ENCODE assay signal across 13 cellular contexts in genomic region chr20:50274570-50275430, GRCh38.
A peak's percentile ranks its signal among the peaks of the same experiment; 100 is the strongest.
DNase-seq lines count a peak whose midpoint lies in the region; ATAC-seq and TF ChIP-seq lines count a peak whose summit lies in the region.
"Had no signal": no experiment of that assay in that cellular context is flagged by ENCODE, and none has a peak within 500 bp of the region (broad histone marks: within the 10 kb centered on the region; RNA-seq: fewer than 3 reads in every experiment).

No MANE protein-coding gene starts in this region.

- H3K27me3 ChIP-seq in CD8-positive, alpha-beta T cell (ENCODE audit: insufficient read depth, low read length), result no peaks in the 10 kb centered on the region
- H3K27me3 ChIP-seq in H7 (ENCODE audit: control insufficient read depth, insufficient read depth, low read length), result no peaks in the 10 kb centered on the region

- H3K27me3 Mint-ChIP-seq in CD8-positive, alpha-beta T cell (ENCODE audit: low read depth), result peaks cover 16% of the 10 kb centered on the region

- intact Hi-C loops in left ventricle myocardium superior (cut with micrococcal nuclease), result no loop called here
- intact Hi-C loops in CD8-positive, alpha-beta T cell (cut with DNase I, micrococcal nuclease), result no loop called here

- H3K4me1 Mint-ChIP-seq in CD8-positive, alpha-beta T cell (ENCODE audit: low read depth), result no peaks in the 10 kb centered on the region

- TF ChIP-seq CTCF in CD8-positive, alpha-beta T cell (IDR thresholded peaks at IDR 0.05), result no peak

- H3K9me3 Mint-ChIP-seq in CD8-positive, alpha-beta T cell, result no peaks in the 10 kb centered on the region
- H3K9me3 Mint-ChIP-seq: activated CD8-positive, alpha-beta T cell treated with anti-CD3 and anti-CD28 coated beads for 36 hours; neural crest cell had no signal

- no peak overlapping the region for H3K4me3 Mint-ChIP-seq in CD8-positive, alpha-beta T cell
- H3K4me3 Mint-ChIP-seq: activated CD8-positive, alpha-beta T cell treated with anti-CD3 and anti-CD28 coated beads for 36 hours; activated naive CD8-positive, alpha-beta T cell; neural crest cell had no signal

- DNase-seq in SIG-M5 treated with dmso at 0.1 percent for 504 hours (lab: John Stamatoyannopoulos, UW; ENCODE audit: unreplicated experiment) (peak; percentile 90), SIG-M5 (lab: John Stamatoyannopoulos, UW) (no peak), left ventricle myocardium superior (peak; percentile 83), nucleus accumbens (lab: John Stamatoyannopoulos, UW) (peak in 41 of 56 donors; percentile 10 to 79 (median 39)), NCI-H526 treated with DMSO at 0.1 percent for 48 hours (lab: John Stamatoyannopoulos, UW) (no peak), SW480 (ENCODE audit: low spot score) (no peak), H7 (no peak)
- no peak for DNase-seq in CD8-positive, alpha-beta T cell
- DNase-seq: activated CD8-positive, alpha-beta T cell treated with anti-CD3 and anti-CD28 coated beads for 36 hours; NCI-H2227 treated with DMSO at 0.1 percent for 48 hours; stimulated activated CD4-positive, alpha-beta T cell treated with anti-CD3 and anti-CD28 coated beads, Interleukin-4, amount 100 ng/mL, for 1 hour had no signal

- CTCF ChIA-PET in CD8-positive, alpha-beta T cell (lab: Charles Lee), result interaction anchor here (1.1 kb wide), 2 partner anchors 10 to 189 kb away, joined by 3 to 4 read pairs; no protein-coding TSS in a partner anchor

- no peak overlapping the region for H3K27ac Mint-ChIP-seq in CD8-positive, alpha-beta T cell
- H3K27ac Mint-ChIP-seq: activated CD8-positive, alpha-beta T cell treated with anti-CD3 and anti-CD28 coated beads for 36 hours; activated naive CD8-positive, alpha-beta T cell had no signal

- no peak overlapping the region for H3K27ac ChIP-seq in CD8-positive, alpha-beta T cell (ENCODE audit: low read depth, low read length)

- H3K36me3 Mint-ChIP-seq in CD8-positive, alpha-beta T cell, result no peaks in the 10 kb centered on the region
- H3K36me3 Mint-ChIP-seq: activated naive CD8-positive, alpha-beta T cell had no signal

- H3K4me3 ChIP-seq in CD8-positive, alpha-beta T cell (ENCODE audit: low read depth, low read length), result no peak overlapping the region
- H3K4me3 ChIP-seq in H7 (ENCODE audit: insufficient read depth, low read depth, low read length), result no peak overlapping the region

- H3K4me1 ChIP-seq in CD8-positive, alpha-beta T cell (ENCODE audit: insufficient read depth, low read length), result no peaks in the 10 kb centered on the region

- ATAC-seq in left ventricle myocardium superior, result peak; percentile 41
- ATAC-seq in CD8-positive, alpha-beta T cell, result no peak
- ATAC-seq: activated CD8-positive, alpha-beta T cell treated with anti-CD3 and anti-CD28 coated beads for 36 hours had no signal

- H3K9me3 ChIP-seq in CD8-positive, alpha-beta T cell (ENCODE audit: low read length), result no peaks in the 10 kb centered on the region

- POLR2A ChIA-PET in CD8-positive, alpha-beta T cell (lab: Charles Lee), result no interaction called here

- no peaks in the 10 kb centered on the region for H3K36me3 ChIP-seq in CD8-positive, alpha-beta T cell (ENCODE audit: insufficient read depth, low read length)
- H3K36me3 ChIP-seq in H7 (replicated peaks; ENCODE audit: control insufficient read depth, insufficient read depth, low read length), result no peaks in the 10 kb centered on the region

Comparison
In these comparisons a context has a peak if more than half of its experiments do, and no peak if none do; other contexts are left out.
1. DNase-seq: peak in SIG-M5 treated with dmso at 0.1 percent for 504 hours (single experiment), left ventricle myocardium superior (single experiment) and nucleus accumbens (41 of 56); none in SIG-M5 (single experiment), NCI-H526 treated with DMSO at 0.1 percent for 48 hours (single experiment), CD8-positive, alpha-beta T cell (0 of 7), SW480 (single experiment) and H7 (single experiment).